ENCODE assay signal across 23 cellular contexts in genomic region chr20:46374383-46374782, GRCh38.
"Had no signal": no experiment of that assay in that cellular context is flagged by ENCODE, and none has a peak within 500 bp of the region (broad histone marks: within the 10 kb centered on the region; RNA-seq: fewer than 3 reads in every experiment).

No MANE protein-coding gene starts in this region.

- H3K9me3 Mint-ChIP-seq: memory B cell; mesothelial cell of epicardium; nephron; stimulated activated naive B cell treated with anti-CD40 and anti-IgM and Interleukin-4, amounts not matched to agents 10 μg/mL and 1 μg/mL and 100 μg/mL, for 72 hours; stimulated activated naive CD8-positive, alpha-beta T cell treated with anti-CD3 and anti-CD28 coated beads, Interleukin-15, amount 100 ng/mL, for 72 hours had no signal

- H3K27me3 Mint-ChIP-seq: memory B cell; stimulated activated naive B cell treated with anti-CD40 and anti-IgM and Interleukin-4, amounts not matched to agents 10 μg/mL and 1 μg/mL and 100 μg/mL, for 72 hours; stimulated activated naive CD8-positive, alpha-beta T cell treated with anti-CD3 and anti-CD28 coated beads, Interleukin-15, amount 100 ng/mL, for 72 hours had no signal

- H3K27me3 ChIP-seq: heart left ventricle, left lung, pancreas, testis, tibial nerve, upper lobe of right lung, vagina had no signal

- ATAC-seq: esophagus mucosa; heart left ventricle; left lung; lower lobe of right lung; sciatic nerve; stimulated activated naive B cell treated with anti-CD40 and anti-IgM and Interleukin-4, amounts not matched to agents 10 μg/mL and 1 μg/mL and 100 μg/mL, for 72 hours; stimulated activated naive CD8-positive, alpha-beta T cell treated with anti-CD3 and anti-CD28 coated beads, Interleukin-15, amount 100 ng/mL, for 72 hours; upper lobe of right lung had no signal

- H3K27ac Mint-ChIP-seq: memory B cell; mesothelial cell of epicardium; nephron; stimulated activated naive B cell treated with anti-CD40 and anti-IgM and Interleukin-4, amounts not matched to agents 10 μg/mL and 1 μg/mL and 100 μg/mL, for 72 hours had no signal

- H3K4me3 ChIP-seq: coronary artery, heart left ventricle, left lung, lower lobe of right lung, pancreas, prostate gland, testis, tibial nerve, upper lobe of right lung, vagina had no signal

- H3K4me1 ChIP-seq: heart left ventricle, left lung, lower lobe of right lung, pancreas, upper lobe of right lung had no signal

- DNase-seq: effector CD4-positive, alpha-beta T cell; heart left ventricle; hypothalamus; kidney glomerular epithelial cell; left lung; lower lobe of right lung; occipital lobe; pancreas; stimulated activated CD4-positive, alpha-beta T cell treated with anti-CD3 and anti-CD28 coated beads, Interleukin-2, amount 100 ng/mL, for 24 hours; stimulated activated CD4-positive, alpha-beta T cell treated with anti-CD3 and anti-CD28 coated beads, Interleukin-4, amount 100 ng/mL, for 4 hours; stimulated activated naive B cell treated with anti-CD40 and anti-IgM and Interleukin-4, amounts not matched to agents 10 μg/mL and 1 μg/mL and 100 μg/mL, for 72 hours; stimulated activated naive CD8-positive, alpha-beta T cell treated with anti-CD3 and anti-CD28 coated beads, Interleukin-15, amount 100 ng/mL, for 72 hours; testis; upper lobe of right lung had no signal

- H3K27ac ChIP-seq: coronary artery, heart left ventricle, left lung, lower lobe of right lung, pancreas, prostate gland, testis, upper lobe of right lung, vagina had no signal

- H3K4me3 Mint-ChIP-seq: memory B cell; mesothelial cell of epicardium; nephron; stimulated activated naive B cell treated with anti-CD40 and anti-IgM and Interleukin-4, amounts not matched to agents 10 μg/mL and 1 μg/mL and 100 μg/mL, for 72 hours; stimulated activated naive CD8-positive, alpha-beta T cell treated with anti-CD3 and anti-CD28 coated beads, Interleukin-15, amount 100 ng/mL, for 72 hours had no signal

- H3K9me3 ChIP-seq: heart left ventricle, left lung, lower lobe of right lung, pancreas, prostate gland, testis, tibial nerve, upper lobe of right lung, vagina had no signal

- H3K4me1 Mint-ChIP-seq: mesothelial cell of epicardium, nephron had no signal
